ENCODE assay signal across 19 cellular contexts in the genomic region with DNA sequence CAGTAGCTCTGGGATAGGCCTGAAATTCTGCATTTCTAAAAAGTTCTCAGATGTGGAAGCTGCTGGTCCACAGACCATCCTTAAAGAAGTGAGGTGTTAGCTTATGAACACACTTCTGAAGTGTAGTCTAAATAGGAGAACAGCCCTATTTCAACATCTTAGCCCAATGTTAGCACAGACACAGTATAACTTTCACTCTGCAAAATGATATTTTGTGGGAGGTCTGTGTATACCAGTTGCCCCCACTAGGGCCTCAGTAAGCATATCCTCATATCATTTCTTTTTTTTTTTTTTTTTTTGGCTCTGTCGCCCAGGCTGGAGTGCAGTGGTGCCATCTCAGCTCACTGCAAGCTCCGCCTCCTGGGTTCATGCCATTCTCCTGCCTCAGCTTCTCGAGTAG. TPM values are rescaled to one million over a fixed set of nuclear protein-coding genes. Genes with fewer than 3 reads are reported as not detected.
DNase-seq lines count a peak whose midpoint lies in the region; ATAC-seq, FAIRE-seq and TF ChIP-seq lines count a peak whose summit lies in the region.
"Had no signal": no experiment of that assay in that cellular context is flagged by ENCODE, and none has a peak within 500 bp of the region (broad histone marks: within the 10 kb centered on the region; RNA-seq: fewer than 3 reads in every experiment).

No MANE protein-coding gene starts in this region.

- peaks cover 0 to 5% (median 0%) of the 10 kb centered on the region in 7 donors for H3K4me1 Mint-ChIP-seq in naive thymus-derived CD4-positive, alpha-beta T cell
- H3K4me1 Mint-ChIP-seq: activated naive CD8-positive, alpha-beta T cell treated with anti-CD3 and anti-CD28 coated beads, Interleukin-2, amount 10 ng/mL, durations not matched to agents 7 days and 5 days; brain; nephron progenitor cell had no signal

- WGBS in SK-N-SH (ENCODE audit: low lambda C conversion rate): 87% methylated on average over 3 of the region's 3 CpGs
- WGBS in K562 (ENCODE audit: insufficient coverage, low coverage, missing lambda C conversion rate): 0% methylated on average over 1 of the region's 3 CpGs

- intact Hi-C loops in K562 (cut with micrococcal nuclease): loop anchor here (1.0 to 10.0 kb wide), 5 partner anchors 118 to 662 kb away; no protein-coding TSS in a partner anchor
- intact Hi-C loops in naive thymus-derived CD4-positive, alpha-beta T cell (cut with micrococcal nuclease): loop anchor here in 1 of 2 donors (1.0 kb wide), 1 partner anchor 209 kb away; no protein-coding TSS in a partner anchor

- H3K36me3 ChIP-seq in SK-N-SH (replicated peaks in 1 of 2; ENCODE audit: control insufficient read depth in 1 of 2, insufficient read depth in 2 of 2, low read length in 1 of 2): no peaks in the 10 kb centered on the region
- H3K36me3 ChIP-seq in K562 (ENCODE audit: control insufficient read depth, insufficient read depth, low read length): no peaks in the 10 kb centered on the region
- H3K36me3 ChIP-seq in naive thymus-derived CD4-positive, alpha-beta T cell (ENCODE audit: control insufficient read depth in 2 of 3, insufficient read depth in 3 of 3, low read length in 3 of 3): no peaks in the 10 kb centered on the region
- H3K36me3 ChIP-seq: colonic mucosa, gastrocnemius medialis, prostate gland had no signal

- no peak overlapping the region for H3K27ac ChIP-seq in SK-N-SH (ENCODE audit: low read depth in 2 of 2, low read length in 1 of 2)
- H3K27ac ChIP-seq in K562 (ENCODE audit: extremely low read depth, low read depth, low read length): no peak overlapping the region
- H3K27ac ChIP-seq in naive thymus-derived CD4-positive, alpha-beta T cell (ENCODE audit: low read depth, low read length): no peak overlapping the region
- H3K27ac ChIP-seq: colonic mucosa, gastrocnemius medialis, prostate gland, skin epidermis had no signal

- H3K27me3 Mint-ChIP-seq in naive thymus-derived CD4-positive, alpha-beta T cell: peaks cover 0 to 20% (median 0%) of the 10 kb centered on the region in 5 donors
- H3K27me3 Mint-ChIP-seq: brain had no signal

- no peak overlapping the region for H3K27ac Mint-ChIP-seq in naive thymus-derived CD4-positive, alpha-beta T cell
- H3K27ac Mint-ChIP-seq: activated naive CD8-positive, alpha-beta T cell treated with anti-CD3 and anti-CD28 coated beads, Interleukin-2, amount 10 ng/mL, durations not matched to agents 7 days and 5 days; brain; nephron progenitor cell had no signal

- DNase-seq in SK-N-SH: no peak
- peak; percentile 71 for DNase-seq in NOMO-1 treated with DMSO at 0.1 percent for 48 hours (lab: John Stamatoyannopoulos, UW; ENCODE audit: unreplicated experiment)
- DNase-seq in K562 (ENCODE audit: extremely low read depth in 1 of 4, low spot score in 3 of 4): no peak
- no peak for DNase-seq in naive thymus-derived CD4-positive, alpha-beta T cell
- no peak for DNase-seq in GOT3 (lab: John Stamatoyannopoulos, UW)
- no peak for DNase-seq in pons (ENCODE audit: low spot score)
- DNase-seq: 8988T; activated CD4-positive, CD25-positive, alpha-beta regulatory T cell; activated naive CD8-positive, alpha-beta T cell treated with anti-CD3 and anti-CD28 coated beads, Interleukin-2, amount 10 ng/mL, durations not matched to agents 7 days and 5 days; gastrocnemius medialis; nephron progenitor cell had no signal

- H3K9me1 ChIP-seq in K562 (ENCODE audit: control insufficient read depth, insufficient read depth, low read length): no peaks in the 10 kb centered on the region

- TF ChIP-seq RAD21 in SK-N-SH (IDR thresholded peaks at IDR 0.05; ENCODE audit: low read length): no peak
- no peak for TF ChIP-seq RAD21 in K562 (CRISPR knock-in tag; conservative IDR thresholded peaks at IDR 0.05 in 1 of 2, IDR thresholded peaks at IDR 0.05 in 1 of 2)

- H3K4me3 Mint-ChIP-seq in naive thymus-derived CD4-positive, alpha-beta T cell: no peak overlapping the region
- H3K4me3 Mint-ChIP-seq: activated naive CD8-positive, alpha-beta T cell treated with anti-CD3 and anti-CD28 coated beads, Interleukin-2, amount 10 ng/mL, durations not matched to agents 7 days and 5 days; brain; nephron progenitor cell had no signal

- in situ Hi-C loops in K562 (cut with MboI): loop anchor here (25.0 kb wide), 1 partner anchor 220 kb away; a partner anchor contains a TSS

- no peak for ATAC-seq in SK-N-SH treated with all-trans-retinoic acid at 6 μM for 48 hours
- ATAC-seq in K562: peak; percentile 58; the same call in 2 of the 3 replicates
- ATAC-seq in naive thymus-derived CD4-positive, alpha-beta T cell: peak; percentile 71
- ATAC-seq in GM18873 (IDR thresholded peaks at IDR 0.05; ENCODE audit: low FRiP score, unreplicated experiment): no peak

- H3K4me3 ChIP-seq in SK-N-SH (ENCODE audit: low read depth in 2 of 2, low read length in 1 of 2) (no peak overlapping the region), K562 (no peak overlapping the region)
- no peak overlapping the region for H3K4me3 ChIP-seq in naive thymus-derived CD4-positive, alpha-beta T cell (ENCODE audit: low read length)
- H3K4me3 ChIP-seq: colonic mucosa, gastrocnemius medialis, prostate gland, skin epidermis had no signal

- H3K9me2 ChIP-seq in SK-N-SH: no peaks in the 10 kb centered on the region

- H3K4me1 ChIP-seq in SK-N-SH (ENCODE audit: control insufficient read depth in 1 of 2, insufficient read depth in 2 of 2, low read depth in 1 of 2, low read length in 1 of 2) (no peaks in the 10 kb centered on the region), K562 (replicated peaks in 1 of 2; ENCODE audit: control insufficient read depth in 2 of 2, insufficient read depth in 2 of 2, low read length in 2 of 2) (no peaks in the 10 kb centered on the region)
- H3K4me1 ChIP-seq in naive thymus-derived CD4-positive, alpha-beta T cell (ENCODE audit: control insufficient read depth in 2 of 2, insufficient read depth in 2 of 2, low read length in 2 of 2): no peaks in the 10 kb centered on the region
- H3K4me1 ChIP-seq: colonic mucosa, prostate gland had no signal

- H3K9ac ChIP-seq in SK-N-SH: no peak overlapping the region
- no peak overlapping the region for H3K9ac ChIP-seq in K562 (ENCODE audit: insufficient read depth in 1 of 2, low read depth in 2 of 2, low read length in 2 of 2)

- no peaks in the 10 kb centered on the region for H4K20me1 ChIP-seq in SK-N-SH (ENCODE audit: insufficient read depth)
- H4K20me1 ChIP-seq in K562 (replicated peaks; ENCODE audit: control insufficient read depth, insufficient read depth, low read length): no peaks in the 10 kb centered on the region

- H3F3A ChIP-seq in SK-N-SH (replicated peaks; ENCODE audit: insufficient read depth): no peaks in the 10 kb centered on the region

- H3K79me2 ChIP-seq in SK-N-SH (ENCODE audit: insufficient read depth) (no peaks in the 10 kb centered on the region), K562 (ENCODE audit: control insufficient read depth, insufficient read depth, low read length) (no peaks in the 10 kb centered on the region)

- H3K4me2 ChIP-seq in SK-N-SH (no peak overlapping the region), K562 (ENCODE audit: insufficient read depth, low read length) (no peak overlapping the region)

- POLR2A ChIA-PET in SK-N-SH (lab: Yijun Ruan, JAX): no interaction called here
- POLR2A ChIA-PET in K562 (lab: Yijun Ruan, JAX): interaction anchor here (0.5 to 1.5 kb wide), 4 partner anchors 8 to 1037 kb away, joined by 3 to 9 read pairs (median 3); a partner anchor contains a TSS
- POLR2A ChIA-PET in naive thymus-derived CD4-positive, alpha-beta T cell (lab: Charles Lee): interaction anchor here (1.0 to 1.4 kb wide), 3 partner anchors 9 to 124 kb away, joined by 3 to 4 read pairs (median 4); no protein-coding TSS in a partner anchor

- H3K9me3 ChIP-seq in SK-N-SH: no peaks in the 10 kb centered on the region
- no peaks in the 10 kb centered on the region for H3K9me3 ChIP-seq in K562 (replicated peaks; ENCODE audit: control insufficient read depth, insufficient read depth, low read depth, low read length)
- H3K9me3 ChIP-seq in naive thymus-derived CD4-positive, alpha-beta T cell (ENCODE audit: control insufficient read depth in 2 of 3, low read length in 3 of 3): no peaks in the 10 kb centered on the region
- H3K9me3 ChIP-seq: colonic mucosa, gastrocnemius medialis, prostate gland had no signal

- TF ChIP-seq EP300 in SK-N-SH (IDR thresholded peaks at IDR 0.05; ENCODE audit: borderline replicate concordance in 1 of 2, low read depth in 1 of 2, low read length in 1 of 2): no peak
- TF ChIP-seq EP300 in K562 (IDR thresholded peaks at IDR 0.05; ENCODE audit: low read length): no peak

- FAIRE-seq in K562 (lab: Jason Lieb, UNC): no peak
- FAIRE-seq: H1, HTR-8/SVneo had no signal

- TF ChIP-seq CTCF in SK-N-SH (IDR thresholded peaks at IDR 0.05) (peak; percentile 8; the same call in 1 of the 2 replicates), K562 (IDR thresholded peaks at IDR 0.05 in 2 of 3, conservative IDR thresholded peaks at IDR 0.05 in 1 of 3; ENCODE audit: insufficient read depth in 2 of 3, low read depth in 1 of 3, low read length in 3 of 3) (no peak)

- no TSS peak for BruUV-seq in K562 (replicated peaks; lab: Mats Ljungman, UMichigan)

- CTCF ChIA-PET in SK-N-SH (lab: Yijun Ruan, JAX): interaction anchor here (0.6 to 2.0 kb wide), 7 partner anchors 8 to 207 kb away, joined by 3 to 7 read pairs (median 5); a partner anchor contains a TSS
- CTCF ChIA-PET in K562 (lab: Yijun Ruan, JAX; ENCODE audit: low intra/inter-chr PET ratio): interaction anchor here (1.5 kb wide), 1 partner anchor 225 kb away, joined by 4 read pairs; no protein-coding TSS in a partner anchor
- CTCF ChIA-PET in naive thymus-derived CD4-positive, alpha-beta T cell (lab: Charles Lee): interaction anchor here (1.1 kb wide), 1 partner anchor 30 kb away, joined by 3 read pairs; no protein-coding TSS in a partner anchor

- TF ChIP-seq POLR2A in K562 (conservative IDR thresholded peaks at IDR 0.05): no peak

- H3K27me3 ChIP-seq in SK-N-SH (ENCODE audit: insufficient read depth) (no peaks in the 10 kb centered on the region), K562 (ENCODE audit: control insufficient read depth in 2 of 2, insufficient read depth in 2 of 2, low read length in 2 of 2) (no peaks in the 10 kb centered on the region)
- H3K27me3 ChIP-seq in naive thymus-derived CD4-positive, alpha-beta T cell (ENCODE audit: control insufficient read depth in 2 of 2, insufficient read depth in 2 of 2, low read length in 2 of 2): no peaks in the 10 kb centered on the region
- H3K27me3 ChIP-seq: colonic mucosa, gastrocnemius medialis had no signal

- no peaks in the 10 kb centered on the region for H3K36me3 Mint-ChIP-seq in naive thymus-derived CD4-positive, alpha-beta T cell
- H3K36me3 Mint-ChIP-seq: activated naive CD8-positive, alpha-beta T cell treated with anti-CD3 and anti-CD28 coated beads, Interleukin-2, amount 10 ng/mL, durations not matched to agents 7 days and 5 days; brain had no signal

- H3K9me3 Mint-ChIP-seq in naive thymus-derived CD4-positive, alpha-beta T cell: peaks cover 0 to 2% (median 0%) of the 10 kb centered on the region in 11 donors
- H3K9me3 Mint-ChIP-seq: activated naive CD8-positive, alpha-beta T cell treated with anti-CD3 and anti-CD28 coated beads, Interleukin-2, amount 10 ng/mL, durations not matched to agents 7 days and 5 days; nephron progenitor cell had no signal

- H2AFZ ChIP-seq in SK-N-SH (ENCODE audit: low read depth) (no peak overlapping the region), K562 (ENCODE audit: low read depth, low read length) (no peak overlapping the region)

RNA-seq across cellular contexts. Expression of a gene that starts 7.5 kb away (rescaled TPM):
- polyA plus RNA-seq in SK-N-SH (2012; rRNA removed) (18.4 and 19.0 TPM in 2 replicates), K562 (2011; rRNA removed) (1.4 and 2.2 TPM in 2 replicates), K562 (2014; fragmentation: Illumina TruSeq; extraction: Trizol) (1.1 and 2.0 TPM in 2 replicates), K562 (2014; fragmentation: Nextera tagmentation; extraction: Ambion mirVana) (under 1 TPM; 0.38 to 0.52 TPM), K562 (2014; rRNA removed) (2.4 and 3.4 TPM in 2 replicates)
- 23.8 and 31.6 TPM in 2 replicates for polyA plus RNA-seq in SK-N-SH (2012; cell fraction: cytosol; rRNA removed)
- polyA plus RNA-seq in SK-N-SH (2012; cell fraction: nucleus; rRNA removed): 16.8 and 18.3 TPM in 2 replicates
- 0.81 and 2.5 TPM in 2 replicates for total RNA-seq in K562 (2011; cell fraction: chromatin; rRNA removed; ENCODE audit: low replicate concordance)
- total RNA-seq in K562 (2011; cell fraction: nucleolus; rRNA removed): 0.66 and 0.83 TPM in 2 replicates
- 1.8 and 2.4 TPM in 2 replicates for total RNA-seq in K562 (2011; cell fraction: nucleoplasm; rRNA removed)
- total RNA-seq in K562 (2014; rRNA removed) (1.9 and 2.0 TPM in 2 replicates), K562 (2014; rRNA removed; fragmentation: Illumina TruSeq; extraction: Trizol) (1.8 and 2.0 TPM in 2 replicates), K562 (2015; rRNA removed; fragmentation: Illumina TruSeq; extraction: Trizol) (1.3 and 1.9 TPM in 2 replicates), K562 (2021) (1.9 and 2.1 TPM in 2 replicates)
- 0.42 and 1.8 TPM in 2 replicates for polyA plus RNA-seq in K562 (2011; cell fraction: cytosol; rRNA removed)
- 0.85 and 1.7 TPM in 2 replicates for polyA plus RNA-seq in K562 (2011; cell fraction: nucleus; rRNA removed)
- 3.0 and 3.6 TPM in 2 replicates for polyA plus RNA-seq in K562 (2012)
- 0.70 and 1.3 TPM in 2 replicates for polyA minus RNA-seq in K562 (2011; rRNA and poly(A)+ RNA removed)
- 0.29 and 0.73 TPM in 2 replicates for polyA minus RNA-seq in K562 (2011; cell fraction: cytosol; rRNA and poly(A)+ RNA removed)
- 0.13 and 0.56 TPM in 2 replicates for polyA minus RNA-seq in K562 (2011; cell fraction: nucleus; rRNA and poly(A)+ RNA removed)
- 10 to 100 TPM in 4 of 5 experiments, 1 to 10 TPM in 1; 6.6 to 40.3 (median 23.9) TPM for total RNA-seq in naive thymus-derived CD4-positive, alpha-beta T cell
- polyA plus RNA-seq in naive thymus-derived CD4-positive, alpha-beta T cell: 10 to 100 TPM; 15.9 to 36.6 TPM

RNA-seq across cellular contexts. Expression of a gene that starts 24.3 kb away (rescaled TPM):
- polyA plus RNA-seq in SK-N-SH (2012; rRNA removed) (1.5 TPM in 2 replicates), K562 (2011; rRNA removed) (7.3 and 9.1 TPM in 2 replicates), K562 (2014; fragmentation: Illumina TruSeq; extraction: Trizol) (9.4 and 10.0 TPM in 2 replicates), K562 (2014; fragmentation: Nextera tagmentation; extraction: Ambion mirVana) (1 to 10 TPM; 2.7 TPM), K562 (2014; rRNA removed) (9.9 and 10.8 TPM in 2 replicates)
- 1.6 and 1.7 TPM in 2 replicates for polyA plus RNA-seq in SK-N-SH (2012; cell fraction: cytosol; rRNA removed)
- 1.8 and 2.3 TPM in 2 replicates for polyA plus RNA-seq in SK-N-SH (2012; cell fraction: nucleus; rRNA removed)
- total RNA-seq in K562 (2011; cell fraction: chromatin; rRNA removed; ENCODE audit: low replicate concordance): 5.9 and 11.7 TPM in 2 replicates
- 5.3 and 6.2 TPM in 2 replicates for total RNA-seq in K562 (2011; cell fraction: nucleolus; rRNA removed)
- 7.2 and 10.0 TPM in 2 replicates for total RNA-seq in K562 (2011; cell fraction: nucleoplasm; rRNA removed)
- total RNA-seq in K562 (2014; rRNA removed) (12.4 and 13.2 TPM in 2 replicates), K562 (2014; rRNA removed; fragmentation: Illumina TruSeq; extraction: Trizol) (11.8 and 13.2 TPM in 2 replicates), K562 (2015; rRNA removed; fragmentation: Illumina TruSeq; extraction: Trizol) (12.6 and 14.4 TPM in 2 replicates), K562 (2021) (13.1 and 13.2 TPM in 2 replicates)
- polyA plus RNA-seq in K562 (2011; cell fraction: cytosol; rRNA removed): 3.0 and 3.3 TPM in 2 replicates
- polyA plus RNA-seq in K562 (2011; cell fraction: nucleus; rRNA removed): 6.6 and 7.8 TPM in 2 replicates
- polyA plus RNA-seq in K562 (2012): 6.5 and 7.2 TPM in 2 replicates
- 5.4 and 6.1 TPM in 2 replicates for polyA minus RNA-seq in K562 (2011; rRNA and poly(A)+ RNA removed)
- polyA minus RNA-seq in K562 (2011; cell fraction: cytosol; rRNA and poly(A)+ RNA removed): 3.6 TPM in 2 replicates
- 6.5 and 6.6 TPM in 2 replicates for polyA minus RNA-seq in K562 (2011; cell fraction: nucleus; rRNA and poly(A)+ RNA removed)
- 10 to 100 TPM in 1 of 5 experiments, 1 to 10 TPM in 4; 3.8 to 22.9 (median 5.5) TPM for total RNA-seq in naive thymus-derived CD4-positive, alpha-beta T cell
- 1 to 10 TPM in 1 of 2 donors, under 1 TPM in 1; 0.71 to 1.7 TPM for polyA plus RNA-seq in naive thymus-derived CD4-positive, alpha-beta T cell

RNA-seq across cellular contexts. Expression of a gene that starts 59.0 kb away (rescaled TPM):
- 26.1 and 27.0 TPM in 2 replicates for polyA plus RNA-seq in SK-N-SH (2012; rRNA removed)
- polyA plus RNA-seq in SK-N-SH (2012; cell fraction: cytosol; rRNA removed): 35.4 and 41.2 TPM in 2 replicates
- 16.6 and 24.0 TPM in 2 replicates for polyA plus RNA-seq in SK-N-SH (2012; cell fraction: nucleus; rRNA removed)
- 10.4 and 12.2 TPM in 2 replicates for total RNA-seq in K562 (2011; cell fraction: chromatin; rRNA removed; ENCODE audit: low replicate concordance)
- 7.6 and 8.5 TPM in 2 replicates for total RNA-seq in K562 (2011; cell fraction: nucleolus; rRNA removed)
- total RNA-seq in K562 (2011; cell fraction: nucleoplasm; rRNA removed): 13.0 and 19.7 TPM in 2 replicates
- 7.9 and 8.0 TPM in 2 replicates for total RNA-seq in K562 (2014; rRNA removed)
- 11.8 and 13.9 TPM in 2 replicates for total RNA-seq in K562 (2014; rRNA removed; fragmentation: Illumina TruSeq; extraction: Trizol)
- 12.9 and 13.2 TPM in 2 replicates for total RNA-seq in K562 (2015; rRNA removed; fragmentation: Illumina TruSeq; extraction: Trizol)
- 10.6 and 11.7 TPM in 2 replicates for total RNA-seq in K562 (2021)
- 11.2 and 14.9 TPM in 2 replicates for polyA plus RNA-seq in K562 (2011; rRNA removed)
- polyA plus RNA-seq in K562 (2011; cell fraction: cytosol; rRNA removed): 8.2 and 13.3 TPM in 2 replicates
- polyA plus RNA-seq in K562 (2011; cell fraction: nucleus; rRNA removed): 8.4 and 9.7 TPM in 2 replicates
- 14.5 and 32.7 TPM in 2 replicates for polyA plus RNA-seq in K562 (2012)
- 12.1 and 12.7 TPM in 2 replicates for polyA plus RNA-seq in K562 (2014; fragmentation: Illumina TruSeq; extraction: Trizol)
- polyA plus RNA-seq in K562 (2014; fragmentation: Nextera tagmentation; extraction: Ambion mirVana): 1 to 10 TPM; 2.9 to 3.2 TPM
- 9.0 and 14.1 TPM in 2 replicates for polyA plus RNA-seq in K562 (2014; rRNA removed)
- polyA minus RNA-seq in K562 (2011; rRNA and poly(A)+ RNA removed): 8.9 and 9.0 TPM in 2 replicates
- 5.2 and 5.9 TPM in 2 replicates for polyA minus RNA-seq in K562 (2011; cell fraction: cytosol; rRNA and poly(A)+ RNA removed)
- polyA minus RNA-seq in K562 (2011; cell fraction: nucleus; rRNA and poly(A)+ RNA removed): 2.2 and 4.7 TPM in 2 replicates
- total RNA-seq in naive thymus-derived CD4-positive, alpha-beta T cell: 10 to 100 TPM in 4 of 5 experiments, 1 to 10 TPM in 1; 9.7 to 20.2 (median 19.1) TPM
- 1 to 10 TPM; 6.1 to 7.0 TPM for polyA plus RNA-seq in naive thymus-derived CD4-positive, alpha-beta T cell

Comparison
In these comparisons a context has a peak if more than half of its experiments do, and no peak if none do; other contexts are left out.
1. ATAC-seq: peak in K562 (single experiment) and naive thymus-derived CD4-positive, alpha-beta T cell (single experiment); none in SK-N-SH treated with all-trans-retinoic acid at 6 μM for 48 hours (single experiment) and GM18873 (single experiment).